Comparison of ENCODE assay signal across 15 cellular contexts in genomic region chr16:78105517-78105916, GRCh38.
"Had no signal": no experiment of that assay in that cellular context is flagged by ENCODE, and none has a peak within 500 bp of the region (broad histone marks: within the 10 kb centered on the region; RNA-seq: fewer than 3 reads in every experiment).

No MANE protein-coding gene starts in this region.

- H3K9me3 Mint-ChIP-seq: activated B cell treated with CpG ODN at 0.5 μM for 24 hours; activated CD4-positive, alpha-beta T cell treated with anti-CD3 and anti-CD28 coated beads, Interleukin-2, amount 10 ng/mL, durations not matched to agents 24 days and 14 days; activated naive CD4-positive, alpha-beta T cell treated with anti-CD3 and anti-CD28 coated beads, Interleukin-2, amount 50 U/mL, for 72 hours; nephron; T-helper 1 cell treated with Interleukin-12 subunit alpha and Interleukin-12 subunit beta and Interleukin-4 antibody, amounts not matched to agents 30 μg/mL and 1 μg/mL, for 36 hours had no signal

- ATAC-seq: activated naive CD4-positive, alpha-beta T cell treated with anti-CD3 and anti-CD28 coated beads, Interleukin-2, amount 50 U/mL, for 72 hours; gastrocnemius medialis; pancreas had no signal

- H3K4me3 Mint-ChIP-seq: activated B cell treated with CpG ODN at 0.5 μM for 24 hours; activated CD4-positive, alpha-beta T cell treated with anti-CD3 and anti-CD28 coated beads, Interleukin-2, amount 10 ng/mL, durations not matched to agents 24 days and 14 days; nephron; T-helper 1 cell treated with Interleukin-12 subunit alpha and Interleukin-12 subunit beta and Interleukin-4 antibody, amounts not matched to agents 30 μg/mL and 1 μg/mL, for 36 hours had no signal

- H3K27ac Mint-ChIP-seq: activated B cell treated with CpG ODN at 0.5 μM for 24 hours; activated CD4-positive, alpha-beta T cell treated with anti-CD3 and anti-CD28 coated beads, Interleukin-2, amount 10 ng/mL, durations not matched to agents 24 days and 14 days; activated naive CD4-positive, alpha-beta T cell treated with anti-CD3 and anti-CD28 coated beads, Interleukin-2, amount 50 U/mL, for 72 hours; nephron; T-helper 1 cell treated with Interleukin-12 subunit alpha and Interleukin-12 subunit beta and Interleukin-4 antibody, amounts not matched to agents 30 μg/mL and 1 μg/mL, for 36 hours had no signal

- H3K27ac ChIP-seq: brain microvascular endothelial cell, gastrocnemius medialis, left ventricle myocardium inferior, pancreas, vagina had no signal

- H3K4me3 ChIP-seq: gastrocnemius medialis, left ventricle myocardium inferior, pancreas, skin epidermis, tibial nerve, vagina had no signal

- H3K27me3 ChIP-seq: brain microvascular endothelial cell, gastrocnemius medialis, pancreas, tibial nerve, vagina had no signal

- H3K36me3 Mint-ChIP-seq: activated naive CD4-positive, alpha-beta T cell treated with anti-CD3 and anti-CD28 coated beads, Interleukin-2, amount 50 U/mL, for 72 hours had no signal

- FAIRE-seq: pancreas had no signal

- H3K9me3 ChIP-seq: gastrocnemius medialis, left ventricle myocardium inferior, pancreas, tibial nerve, vagina had no signal

- H3K36me3 ChIP-seq: brain microvascular endothelial cell, gastrocnemius medialis, pancreas had no signal

- DNase-seq: activated B cell treated with CpG ODN at 0.5 μM for 24 hours; activated CD4-positive, alpha-beta T cell treated with anti-CD3 and anti-CD28 coated beads, Interleukin-2, amount 10 ng/mL, durations not matched to agents 24 days and 14 days; amniotic stem cell; brain microvascular endothelial cell; gastrocnemius medialis; islet precursor cell; left ventricle myocardium inferior; mesendoderm; pancreas had no signal

- H3K4me1 ChIP-seq: gastrocnemius medialis had no signal

- H3K27me3 Mint-ChIP-seq: activated B cell treated with CpG ODN at 0.5 μM for 24 hours; activated CD4-positive, alpha-beta T cell treated with anti-CD3 and anti-CD28 coated beads, Interleukin-2, amount 10 ng/mL, durations not matched to agents 24 days and 14 days had no signal
